Comparison of ENCODE assay signal across 8 cellular contexts in the genomic region with DNA sequence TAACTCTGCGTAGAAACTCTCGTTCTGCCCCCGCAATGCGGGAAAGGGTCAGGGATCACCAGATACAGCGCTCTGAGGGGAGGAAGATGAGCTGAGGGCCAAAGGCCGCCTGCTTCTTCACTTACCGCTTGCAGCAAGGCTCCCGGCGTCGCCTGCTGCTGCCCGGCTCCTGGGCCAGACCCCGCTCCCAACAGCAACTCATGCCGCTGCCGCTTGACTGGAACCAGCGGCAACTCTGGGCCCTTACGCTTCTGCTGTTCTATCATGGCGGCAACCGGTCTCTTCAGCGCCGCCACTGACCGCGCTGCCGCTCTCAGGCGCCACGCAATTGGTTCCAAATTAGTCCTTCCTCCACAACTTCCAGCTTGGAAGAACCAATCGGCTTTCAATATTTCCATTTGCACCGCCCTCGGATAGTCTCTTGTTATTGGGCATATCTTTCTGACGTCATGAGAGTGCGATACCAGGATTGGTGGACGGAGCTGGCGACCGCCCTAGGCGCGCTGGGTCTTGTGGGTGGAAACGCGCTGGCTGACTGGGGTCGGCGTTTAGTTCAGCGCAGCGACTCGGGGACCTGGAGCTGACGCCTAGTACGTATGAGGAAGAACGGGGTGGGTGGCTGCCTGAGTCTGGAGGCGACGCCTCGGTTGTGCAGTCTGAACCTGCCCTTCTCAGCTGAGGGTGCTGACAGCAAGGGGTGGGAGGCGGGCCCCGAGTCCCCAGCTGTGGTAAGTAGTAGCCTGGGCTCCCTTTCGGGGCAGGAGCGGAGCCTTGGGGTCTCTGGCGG. TPM values are rescaled to one million over a fixed set of nuclear protein-coding genes. Genes with fewer than 3 reads are reported as not detected.
DNase-seq lines count a peak whose midpoint lies in the region; ATAC-seq, FAIRE-seq and TF ChIP-seq lines count a peak whose summit lies in the region.

SNRNP40 (minus strand) TSS at position 303 of the 787 bp plus-strand sequence; CDS start at position 266, 37 bp downstream.
ZCCHC17 (plus strand) TSS at position 547 of the 787 bp plus-strand sequence. CDS start 13,067 bp downstream, outside the sequence.

- H3K9me3 Mint-ChIP-seq in T-cell (no peaks in the 10 kb centered on the region), progenitor cell of endocrine pancreas (ENCODE audit: low read depth) (no peaks in the 10 kb centered on the region)

- H3K4me1 Mint-ChIP-seq in T-cell (peaks cover 7 to 51% (median 38%) of the 10 kb centered on the region in 3 donors), progenitor cell of endocrine pancreas (ENCODE audit: low read depth) (peaks cover 16% of the 10 kb centered on the region)

- H3K4me3 Mint-ChIP-seq in T-cell (no peak within 1 kb of the TSS), progenitor cell of endocrine pancreas (ENCODE audit: low read depth) (no peak within 1 kb of the TSS)

- H3K36me3 Mint-ChIP-seq in T-cell (peaks cover 31% of the 10 kb centered on the region), progenitor cell of endocrine pancreas (ENCODE audit: insufficient read depth) (peaks cover 9% of the 10 kb centered on the region)

- peak; percentile 95 for TF ChIP-seq POLR2A in GM12891 (IDR thresholded peaks at IDR 0.05; ENCODE audit: low read depth, low read length)

- H3K36me3 ChIP-seq in urinary bladder (ENCODE audit: insufficient read depth): no peaks in the 10 kb centered on the region

- POLR2A ChIA-PET in T-cell (lab: Charles Lee): interaction anchor here in 1 of 2 donors (0.6 to 1.4 kb wide), 7 partner anchors 10 to 578 kb away, joined by 3 to 6 read pairs (median 5); no protein-coding TSS in a partner anchor

- no peaks in the 10 kb centered on the region for H3K4me1 ChIP-seq in urinary bladder (ENCODE audit: insufficient read depth)

- under 1% methylated on average over 53 of the region's 53 CpGs for WGBS in urinary bladder

- intact Hi-C loops in left cardiac atrium (cut with DNase I): no loop called here

- DNase-seq in GM12891 (ENCODE audit: insufficient read length, low spot score) (peak; percentile 91), NCI-H1436 treated with DMSO at 0.1 percent for 48 hours (lab: John Stamatoyannopoulos, UW) (peak; percentile 98), T-cell (peak; percentile 71 to 98 (median 95)), amniotic stem cell (lab: John Stamatoyannopoulos, UW) (peak; percentile 97), left cardiac atrium (peak; percentile 95), progenitor cell of endocrine pancreas (ENCODE audit: low spot score, unreplicated experiment) (peak; percentile 86)

- no peaks in the 10 kb centered on the region for H3K27me3 Mint-ChIP-seq in T-cell
- H3K27me3 Mint-ChIP-seq in progenitor cell of endocrine pancreas: no peaks in the 10 kb centered on the region

- ATAC-seq in HG02840 (IDR thresholded peaks at IDR 0.05; ENCODE audit: low FRiP score, unreplicated experiment) (peak; percentile 95), T-cell (replicated peaks in 1 of 4) (peak; percentile 95 to 98 (median 97)), left cardiac atrium (peak; percentile 99 to 100)

- FAIRE-seq in GM12891 (lab: Jason Lieb, UNC): peak; percentile 95

- peak within 1 kb of the TSS; percentile 76 for H3K4me3 ChIP-seq in urinary bladder (ENCODE audit: low read depth, low read length)

- no peak for TF ChIP-seq CTCF in progenitor cell of endocrine pancreas (IDR thresholded peaks at IDR 0.05; ENCODE audit: unreplicated experiment)

- H3K27ac Mint-ChIP-seq in T-cell (peak within 1 kb of the TSS in 1 of 2 donors; percentile 74), progenitor cell of endocrine pancreas (no peak within 1 kb of the TSS)

- CTCF ChIA-PET in T-cell (lab: Charles Lee): interaction anchor here in 1 of 2 donors (0.5 to 1.4 kb wide), 4 partner anchors 47 to 719 kb away, joined by 3 to 6 read pairs (median 3); no protein-coding TSS in a partner anchor

- peak within 1 kb of the TSS; percentile 73 for H3K27ac ChIP-seq in urinary bladder (ENCODE audit: low read depth)

TF ChIP-seq in GM12891, 5 proteins besides CTCF, POLR2A, EP300 and RAD21:
- no peak for TF ChIP-seq SPI1 (IDR thresholded peaks at IDR 0.05; ENCODE audit: low read depth, low read length)
- peak; percentile 96 for TF ChIP-seq POLR2AphosphoS5 (IDR thresholded peaks at IDR 0.05; ENCODE audit: low read depth, low read length)
- no peak for TF ChIP-seq PAX5 (IDR thresholded peaks at IDR 0.05; ENCODE audit: insufficient read depth, low read length, severe bottlenecking)
- peak; percentile 80 for TF ChIP-seq TAF1 (IDR thresholded peaks at IDR 0.05; ENCODE audit: low read depth, low read length)
- 0 out of 2 replicates have a peak, but pooled peaks have one; percentile 65 for TF ChIP-seq POU2F2 (IDR thresholded peaks at IDR 0.05; ENCODE audit: low read depth, low read length)

RNA-seq across cellular contexts. Expression of gene SNRNP40, which starts in this region (rescaled TPM):
- 46.9 TPM for polyA plus RNA-seq in GM12891 (2012; ENCODE audit: low read depth, missing spikeins)
- 10 to 100 TPM; 50.9 to 62.8 (median 53.9) TPM for total RNA-seq in T-cell
- total RNA-seq in left cardiac atrium: 10 to 100 TPM; 24.2 to 28.6 TPM
- 72.0 and 75.2 TPM in 2 replicates for total RNA-seq in progenitor cell of endocrine pancreas
- 88.4 TPM for total RNA-seq in urinary bladder
- polyA plus RNA-seq in urinary bladder: 28.7 TPM

RNA-seq across cellular contexts. Expression of gene ZCCHC17, which starts in this region (rescaled TPM):
- 31.2 TPM for polyA plus RNA-seq in GM12891 (2012; ENCODE audit: low read depth, missing spikeins)
- 10 to 100 TPM; 13.5 to 21.5 (median 19.8) TPM for total RNA-seq in T-cell
- total RNA-seq in left cardiac atrium: 10 to 100 TPM; 14.4 to 15.7 TPM
- total RNA-seq in progenitor cell of endocrine pancreas: 31.3 and 34.0 TPM in 2 replicates
- total RNA-seq in urinary bladder: 19.2 TPM
- 40.3 TPM for polyA plus RNA-seq in urinary bladder

Comparison
In these comparisons a context has a peak if more than half of its experiments do, and no peak if none do; other contexts are left out.
1. Peak in every context shown above with its lines: DNase-seq, ATAC-seq, H3K4me3 ChIP-seq and H3K27ac ChIP-seq.